ENCODE assay signal across 24 cellular contexts in genomic region chr7:36468361-36469140, GRCh38.
DNase-seq lines count a peak whose midpoint lies in the region; ATAC-seq and TF ChIP-seq lines count a peak whose summit lies in the region.
"Had no signal": no experiment of that assay in that cellular context is flagged by ENCODE, and none has a peak within 500 bp of the region (broad histone marks: within the 10 kb centered on the region; RNA-seq: fewer than 3 reads in every experiment).

No MANE protein-coding gene starts in this region.

- no peaks in the 10 kb centered on the region for H3K27me3 Mint-ChIP-seq in type B pancreatic cell

- TF ChIP-seq CTCF in AG10803 (conservative IDR thresholded peaks at IDR 0.05; ENCODE audit: low read length): no peak
- TF ChIP-seq CTCF in choroid plexus epithelial cell (conservative IDR thresholded peaks at IDR 0.05; ENCODE audit: low read depth, low read length): no peak
- no peak for TF ChIP-seq CTCF in type B pancreatic cell (conservative IDR thresholded peaks at IDR 0.05)

- H3K4me1 Mint-ChIP-seq in type B pancreatic cell (ENCODE audit: unreplicated experiment): peaks cover 5% of the 10 kb centered on the region
- H3K4me1 Mint-ChIP-seq: GM23338, IgD-negative memory B cell had no signal

- H3K9me3 Mint-ChIP-seq in type B pancreatic cell: peaks cover 9% of the 10 kb centered on the region
- H3K9me3 Mint-ChIP-seq: CD8-positive, alpha-beta T cell had no signal

- H3K4me3 ChIP-seq in AG10803 (ENCODE audit: low read length) (no peak overlapping the region), choroid plexus epithelial cell (ENCODE audit: low read depth, low read length) (no peak overlapping the region)
- H3K4me3 ChIP-seq: A549; BLaER1 treated with 17β-estradiol and CSF1 and Interleukin-3, amounts not matched to agents 10 nM and 100 nM; GM12878; GM23338; SJCRH30 had no signal

- H3K4me3 Mint-ChIP-seq in type B pancreatic cell: no peak overlapping the region
- H3K4me3 Mint-ChIP-seq: CD8-positive, alpha-beta T cell; GM23338; IgD-negative memory B cell had no signal

- no peak overlapping the region for H3K27ac Mint-ChIP-seq in type B pancreatic cell
- H3K27ac Mint-ChIP-seq: CD8-positive, alpha-beta T cell; GM23338; IgD-negative memory B cell had no signal

- H3K36me3 Mint-ChIP-seq in type B pancreatic cell: no peaks in the 10 kb centered on the region
- H3K36me3 Mint-ChIP-seq: CD8-positive, alpha-beta T cell; IgD-negative memory B cell had no signal

- DNase-seq in AG10803 (ENCODE audit: low read depth) (peak; percentile 36), NCI-H526 (lab: John Stamatoyannopoulos, UW) (peak; percentile 63 to 69), choroid plexus epithelial cell (ENCODE audit: low read depth) (peak; percentile 44), hepatic stellate cell (ENCODE audit: low spot score) (peak; percentile 37), epidermal melanocyte (ENCODE audit: insufficient read length, low spot score) (no peak), NCI-H524 treated with DMSO at 0.1 percent for 48 hours (lab: John Stamatoyannopoulos, UW) (no peak), type B pancreatic cell (ENCODE audit: extremely low spot score, unreplicated experiment) (no peak)
- DNase-seq: Calu3; CD8-positive, alpha-beta T cell; EL; HCEC 1CT; Karpas-422; MM.1S; NCI-H1092; NCI-H146; NCI-H2081 treated with DMSO at 0.1 percent for 48 hours; NCI-H510A treated with DMSO at 0.1 percent for 48 hours; SJCRH30 had no signal

- ATAC-seq in HG03159 (IDR thresholded peaks at IDR 0.05; ENCODE audit: unreplicated experiment): no peak
- ATAC-seq: A549; CD8-positive, alpha-beta T cell; GM12878; GM23338 had no signal

Comparison
In these comparisons a context has a peak if more than half of its experiments do, and no peak if none do; other contexts are left out.
1. DNase-seq: peak in AG10803 (single experiment), NCI-H526 (2 of 2), choroid plexus epithelial cell (single experiment) and hepatic stellate cell (single experiment); none in epidermal melanocyte (single experiment), NCI-H524 treated with DMSO at 0.1 percent for 48 hours (single experiment) and type B pancreatic cell (single experiment).